Comparison of ENCODE assay signal across 8 cellular contexts in genomic region chr12:124390442-124391116, GRCh38.
DNase-seq lines count a peak whose midpoint lies in the region; ATAC-seq and TF ChIP-seq lines count a peak whose summit lies in the region.

No MANE protein-coding gene starts in this region.

- no peak overlapping the region for H3K56ac ChIP-seq in mesendoderm (ENCODE audit: low read length)

- H3K27me3 Mint-ChIP-seq in CD4-positive, alpha-beta memory T cell, result no peaks in the 10 kb centered on the region

- H2BK15ac ChIP-seq in mesendoderm (replicated peaks; ENCODE audit: low read depth), result no peak overlapping the region

- no peak for TF ChIP-seq CTCF in Peyer's patch (IDR thresholded peaks at IDR 0.05)
- TF ChIP-seq CTCF in ovary (IDR thresholded peaks at IDR 0.05), result no peak

- no peak overlapping the region for H2BK5ac ChIP-seq in mesendoderm (ENCODE audit: low read length)

- no peak overlapping the region for H3K23ac ChIP-seq in mesendoderm (ENCODE audit: low read length)

- no peak overlapping the region for H3K4me3 ChIP-seq in CD4-positive, alpha-beta memory T cell (ENCODE audit: low read length in 2 of 2)
- peak overlapping the region in 2 of 4 donors; percentile 5 to 45 for H3K4me3 ChIP-seq in Peyer's patch
- no peak overlapping the region for H3K4me3 ChIP-seq in ovary
- H3K4me3 ChIP-seq in mesendoderm (ENCODE audit: low read length), result no peak overlapping the region

- peaks cover 8 to 35% (median 25%) of the 10 kb centered on the region in 4 donors for H3K4me1 Mint-ChIP-seq in CD4-positive, alpha-beta memory T cell

- H3K36me3 Mint-ChIP-seq in CD4-positive, alpha-beta memory T cell, result peaks cover 4 to 21% of the 10 kb centered on the region in 2 donors

- peaks cover 19% of the 10 kb centered on the region for H3K36me3 ChIP-seq in CD4-positive, alpha-beta memory T cell (ENCODE audit: insufficient read depth, low read length)
- H3K36me3 ChIP-seq in Peyer's patch, result peaks cover 0 to 18% (median 0%) of the 10 kb centered on the region in 3 donors
- H3K36me3 ChIP-seq in ovary, result no peaks in the 10 kb centered on the region
- H3K36me3 ChIP-seq in mesendoderm (ENCODE audit: control insufficient read depth, insufficient read depth, low read length), result no peaks in the 10 kb centered on the region

- intact Hi-C loops in CD4-positive, alpha-beta memory T cell (cut with micrococcal nuclease), result no loop called here
- intact Hi-C loops in ovary (cut with DNase I), result no loop called here

- H3K79me1 ChIP-seq in mesendoderm (ENCODE audit: low read length), result no peaks in the 10 kb centered on the region

- H4K8ac ChIP-seq in mesendoderm (ENCODE audit: low read depth, low read length), result no peak overlapping the region

- POLR2A ChIA-PET in CD4-positive, alpha-beta memory T cell (lab: Charles Lee; ENCODE audit: partially characterized antibody), result no interaction called here

- H3K27ac ChIP-seq in CD4-positive, alpha-beta memory T cell (ENCODE audit: low read depth, low read length), result no peak overlapping the region
- H3K27ac ChIP-seq in Peyer's patch (peak overlapping the region; percentile 81 to 96 (median 89)), ovary (peak overlapping the region in 1 of 2 donors; percentile 83), mesendoderm (ENCODE audit: low read depth, low read length) (no peak overlapping the region)

- TF ChIP-seq POLR2A in Peyer's patch (IDR thresholded peaks at IDR 0.05) (no peak), ovary (IDR thresholded peaks at IDR 0.05) (no peak)

- peaks cover 27% of the 10 kb centered on the region for H3K4me1 ChIP-seq in CD4-positive, alpha-beta memory T cell (ENCODE audit: insufficient read depth, low read length)
- H3K4me1 ChIP-seq in Peyer's patch (peaks cover 16 to 95% (median 33%) of the 10 kb centered on the region in 4 donors), ovary (ENCODE audit: insufficient read depth) (peaks cover 35% of the 10 kb centered on the region), mesendoderm (ENCODE audit: control insufficient read depth, low read depth, low read length) (peaks cover 9% of the 10 kb centered on the region)

- H4K5ac ChIP-seq in mesendoderm (ENCODE audit: low read length), result no peak overlapping the region

- no peak overlapping the region for H3K4me2 ChIP-seq in mesendoderm (ENCODE audit: low read length)

- peak overlapping the region in 7 of 8 donors; percentile 42 to 73 (median 52) for H3K4me3 Mint-ChIP-seq in CD4-positive, alpha-beta memory T cell

- no peak for TF ChIP-seq EP300 in ovary (IDR thresholded peaks at IDR 0.05)

- H2AK5ac ChIP-seq in mesendoderm (ENCODE audit: low read length), result no peak overlapping the region

- WGBS in ovary, 3 donors, result 70 to 75% (median 74%) methylated on average over 26 of the region's 26 CpGs
- WGBS in mesendoderm (ENCODE audit: extremely low coverage, insufficient coverage, low lambda C conversion rate), result no CpG with 5 or more reads among the region's 26 CpGs

- H3K9ac ChIP-seq in mesendoderm (ENCODE audit: low read length), result no peak overlapping the region

- DNase-seq in CD4-positive, alpha-beta memory T cell, result no peak
- DNase-seq in Peyer's patch (peak in 2 of 3 donors; percentile 48 to 76), ovary (peak in 3 of 5 donors; percentile 54 to 70 (median 61)), mesendoderm (no peak), NCI-H146 treated with DMSO at 0.1 percent for 48 hours (lab: John Stamatoyannopoulos, UW; ENCODE audit: unreplicated experiment) (no peak)

- no peaks in the 10 kb centered on the region for H3K79me2 ChIP-seq in mesendoderm (ENCODE audit: control insufficient read depth, insufficient read depth, low read length)

- no peaks in the 10 kb centered on the region for H3K9me3 Mint-ChIP-seq in CD4-positive, alpha-beta memory T cell

- ATAC-seq in GM21825 (IDR thresholded peaks at IDR 0.05; ENCODE audit: unreplicated experiment) (peak; percentile 35), esophagus mucosa (peak; percentile 27), GM21367 (IDR thresholded peaks at IDR 0.05; ENCODE audit: unreplicated experiment) (no peak)

- H3K27me3 ChIP-seq in CD4-positive, alpha-beta memory T cell (ENCODE audit: insufficient read depth, low read length), result no peaks in the 10 kb centered on the region
- H3K27me3 ChIP-seq in Peyer's patch (no peaks in the 10 kb centered on the region), ovary (no peaks in the 10 kb centered on the region), mesendoderm (ENCODE audit: insufficient read depth, low read length, poor library complexity) (no peaks in the 10 kb centered on the region)

- CTCF ChIA-PET in CD4-positive, alpha-beta memory T cell (lab: Charles Lee; ENCODE audit: partially characterized antibody), result no interaction called here

- no peak overlapping the region for H3K4ac ChIP-seq in mesendoderm (ENCODE audit: low read depth, low read length)

- H3K9me3 ChIP-seq in CD4-positive, alpha-beta memory T cell (ENCODE audit: control insufficient read depth in 1 of 2, low read length in 2 of 2), result no peaks in the 10 kb centered on the region
- H3K9me3 ChIP-seq in Peyer's patch, result no peaks in the 10 kb centered on the region
- H3K9me3 ChIP-seq in ovary, result no peaks in the 10 kb centered on the region

- H3K18ac ChIP-seq in mesendoderm (ENCODE audit: low read length), result no peak overlapping the region

- peak overlapping the region in 6 of 7 donors; percentile 13 to 95 (median 69) for H3K27ac Mint-ChIP-seq in CD4-positive, alpha-beta memory T cell

- H2BK120ac ChIP-seq in mesendoderm (ENCODE audit: low read depth, low read length), result no peak overlapping the region

Comparison
In these comparisons a context has a peak if more than half of its experiments do, and no peak if none do; other contexts are left out.
1. DNase-seq: peak in Peyer's patch (2 of 3) and ovary (3 of 5); none in CD4-positive, alpha-beta memory T cell (0 of 5), mesendoderm (single experiment) and NCI-H146 treated with DMSO at 0.1 percent for 48 hours (single experiment).
2. H3K27ac ChIP-seq: peak in Peyer's patch (4 of 4); none in CD4-positive, alpha-beta memory T cell (single experiment) and mesendoderm (single experiment).